In the genomic region with DNA sequence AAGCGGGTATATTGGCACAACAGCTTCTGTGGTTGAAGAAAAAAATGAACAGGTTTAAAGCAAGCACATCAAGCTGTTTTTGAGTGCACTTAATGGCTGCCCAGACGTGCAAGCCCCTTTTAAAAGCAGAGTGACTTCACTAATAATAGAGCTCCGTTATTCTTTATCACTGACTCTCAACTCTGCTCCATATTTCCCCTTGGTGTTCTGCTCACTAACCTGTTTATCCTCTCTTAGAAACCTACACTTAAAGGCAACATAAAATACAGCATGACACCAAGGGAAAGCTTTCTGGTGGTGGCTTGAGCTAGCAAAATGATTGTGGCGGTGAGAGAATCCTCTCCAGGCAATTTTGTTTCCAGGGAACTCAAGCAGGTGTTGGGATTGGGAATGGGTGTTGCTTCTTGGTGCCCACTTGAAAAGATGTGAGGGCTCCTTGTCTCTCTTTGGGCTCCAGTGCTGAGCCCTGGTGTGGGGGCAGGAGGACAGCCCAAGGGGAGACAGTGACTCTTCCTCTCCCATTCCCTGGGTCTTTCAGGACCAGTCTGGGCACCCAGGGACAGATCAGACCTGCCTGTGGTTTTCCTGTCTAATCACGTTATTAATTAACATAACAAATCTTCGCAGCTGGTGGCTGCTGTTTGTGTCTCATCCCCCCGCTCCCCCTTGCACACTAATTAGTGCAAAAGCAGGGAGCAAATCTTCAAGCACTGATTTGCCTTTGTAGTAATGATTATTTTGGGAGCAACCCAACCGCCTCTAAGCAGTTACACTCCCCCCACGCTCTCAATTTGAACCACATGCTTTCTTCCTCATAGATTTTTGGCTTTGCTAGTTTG, we compare ENCODE assay signal across 24 cellular contexts.
DNase-seq lines count a peak whose midpoint lies in the region; ATAC-seq and TF ChIP-seq lines count a peak whose summit lies in the region.
"Had no signal": no experiment of that assay in that cellular context is flagged by ENCODE, and none has a peak within 500 bp of the region (broad histone marks: within the 10 kb centered on the region; RNA-seq: fewer than 3 reads in every experiment).

No MANE protein-coding gene starts in this region.

- peak overlapping the region; percentile 82 for H2AFZ ChIP-seq in OCI-LY7 (ENCODE audit: low read length)
- H2AFZ ChIP-seq in SK-N-SH (ENCODE audit: low read depth) = no peak overlapping the region

- no peak overlapping the region for H3K9ac ChIP-seq in SK-N-SH

- intact Hi-C loops in OCI-LY7 (cut with micrococcal nuclease; ENCODE audit: unreplicated experiment) = no loop called here

- no peaks in the 10 kb centered on the region for H3K9me2 ChIP-seq in OCI-LY7 (ENCODE audit: insufficient read depth, low read length)
- no peaks in the 10 kb centered on the region for H3K9me2 ChIP-seq in SK-N-SH

- TF ChIP-seq EP300 in tibial nerve (IDR thresholded peaks at IDR 0.05) (no peak), SK-N-SH (IDR thresholded peaks at IDR 0.05; ENCODE audit: borderline replicate concordance in 1 of 2, low read depth in 1 of 2, low read length in 1 of 2) (no peak)

- ATAC-seq in lung (ENCODE audit: insufficient read depth, low FRiP score) = no peak
- ATAC-seq in GM18498 (IDR thresholded peaks at IDR 0.05; ENCODE audit: unreplicated experiment) = no peak
- no peak for ATAC-seq in HG03457 (IDR thresholded peaks at IDR 0.05; ENCODE audit: unreplicated experiment)
- ATAC-seq: activated T-helper 17 cell treated with anti-CD3 and anti-CD28 coated beads, Interleukin-2, amount 50 U/mL, for 72 hours; gastrocnemius medialis; left colon; psoas muscle; stimulated activated naive CD8-positive, alpha-beta T cell treated with anti-CD3 and anti-CD28 coated beads, Interleukin-15, Interleukin-2, amounts not matched to agents 100 U/mL and 50 U/mL, for 24 hours had no signal

- 58 to 67% methylated on average over 9 of the region's 9 CpGs for WGBS in lung, 2 donors
- WGBS in tibial nerve, 2 donors = 53 to 57% methylated on average over 9 of the region's 9 CpGs
- WGBS in SK-N-SH (ENCODE audit: low lambda C conversion rate) = 10% methylated on average over 9 of the region's 9 CpGs

- H3K27me3 ChIP-seq in lung (ENCODE audit: control insufficient read depth, insufficient read depth) = peaks cover 3% of the 10 kb centered on the region
- H3K27me3 ChIP-seq in tibial nerve = peaks cover 0 to 3% of the 10 kb centered on the region in 2 donors
- no peaks in the 10 kb centered on the region for H3K27me3 ChIP-seq in SK-N-SH (ENCODE audit: insufficient read depth)
- H3K27me3 ChIP-seq: cardiac muscle cell had no signal

- H3K27ac ChIP-seq in OCI-LY7 (ENCODE audit: low read depth, low read length, poor library complexity, severe bottlenecking) (peak overlapping the region; percentile 77), lung (ENCODE audit: low read depth in 1 of 2, low read length in 1 of 2) (no peak overlapping the region), tibial nerve (no peak overlapping the region), SK-N-SH (ENCODE audit: low read depth in 2 of 2, low read length in 1 of 2) (no peak overlapping the region)
- H3K27ac ChIP-seq: cardiac muscle cell, gastrocnemius medialis, psoas muscle, thoracic aorta had no signal

- H3K9me3 ChIP-seq in OCI-LY7 (ENCODE audit: low read length) (no peaks in the 10 kb centered on the region), lung (ENCODE audit: control insufficient read depth in 2 of 2, insufficient read depth in 1 of 2, low read length in 1 of 2) (no peaks in the 10 kb centered on the region), tibial nerve (no peaks in the 10 kb centered on the region), SK-N-SH (no peaks in the 10 kb centered on the region)
- H3K9me3 ChIP-seq: gastrocnemius medialis, psoas muscle, thoracic aorta had no signal

- CTCF ChIA-PET in OCI-LY7 (lab: Charles Lee; ENCODE audit: unreplicated experiment) = interaction anchor here (0.6 to 2.0 kb wide), 4 partner anchors 10 to 410 kb away, joined by 3 to 11 read pairs (median 4); no protein-coding TSS in a partner anchor
- CTCF ChIA-PET in SK-N-SH (lab: Yijun Ruan, JAX) = interaction anchor here (0.8 to 1.0 kb wide), 3 partner anchors 9 to 514 kb away, joined by 3 read pairs; no protein-coding TSS in a partner anchor

- no peaks in the 10 kb centered on the region; the same call in 1 of the 2 replicates for H3K36me3 ChIP-seq in OCI-LY7 (ENCODE audit: insufficient read depth, low read length)
- no peaks in the 10 kb centered on the region for H3K36me3 ChIP-seq in lung (ENCODE audit: control insufficient read depth in 2 of 2, insufficient read depth in 2 of 2, low read length in 2 of 2)
- H3K36me3 ChIP-seq in tibial nerve = no peaks in the 10 kb centered on the region
- no peaks in the 10 kb centered on the region for H3K36me3 ChIP-seq in SK-N-SH (replicated peaks in 1 of 2; ENCODE audit: control insufficient read depth in 1 of 2, insufficient read depth in 2 of 2, low read length in 1 of 2)
- H3K36me3 ChIP-seq: cardiac muscle cell, gastrocnemius medialis, thoracic aorta had no signal

- peak; percentile 98 for DNase-seq in DMS79 treated with DMSO at 0.1 percent for 48 hours (lab: John Stamatoyannopoulos, UW)
- peak; percentile 76 for DNase-seq in NCI-H1105 treated with DMSO at 0.1 percent for 48 hours (lab: John Stamatoyannopoulos, UW)
- peak; percentile 29 for DNase-seq in OCI-LY7 (ENCODE audit: low spot score)
- peak; percentile 7 for DNase-seq in lung (ENCODE audit: low spot score)
- DNase-seq in tibial nerve (ENCODE audit: low spot score in 2 of 2) = no peak
- no peak for DNase-seq in SK-N-SH
- DNase-seq: activated CD4-positive, alpha-beta memory T cell treated with anti-CD3 and anti-CD28 coated beads for 36 hours; activated CD8-positive, alpha-beta memory T cell treated with anti-CD3 and anti-CD28 coated beads, Interleukin-2, amount 50 U/mL, for 4 hours; amygdala; CD4-positive, CD25-positive, alpha-beta regulatory T cell; endodermal cell; gastrocnemius medialis; left colon; mesenchymal stem cell; NCI-H1092 treated with DMSO at 0.1 percent for 48 hours; NCI-H2081 treated with DMSO at 0.1 percent for 48 hours; psoas muscle; RPMI8226; stimulated activated naive CD8-positive, alpha-beta T cell treated with anti-CD3 and anti-CD28 coated beads, Interleukin-15, Interleukin-2, amounts not matched to agents 100 U/mL and 50 U/mL, for 24 hours had no signal

- BruUV-seq in OCI-LY7 (replicated peaks; lab: Mats Ljungman, UMichigan) = no TSS peak

- no peaks in the 10 kb centered on the region for H4K20me1 ChIP-seq in OCI-LY7 (ENCODE audit: insufficient read depth, low read length)
- no peaks in the 10 kb centered on the region for H4K20me1 ChIP-seq in SK-N-SH (ENCODE audit: insufficient read depth)

- no peak for TF ChIP-seq POLR2A in tibial nerve (IDR thresholded peaks at IDR 0.05)

- POLR2A ChIA-PET in OCI-LY7 (lab: Charles Lee) (interaction anchor here (0.5 to 3.7 kb wide), 10 partner anchors 10 to 457 kb away, joined by 3 to 48 read pairs (median 4); no protein-coding TSS in a partner anchor), SK-N-SH (lab: Yijun Ruan, JAX) (no interaction called here)

- H3K4me1 ChIP-seq in OCI-LY7 (ENCODE audit: insufficient read depth, low read length, poor library complexity, severe bottlenecking) = peaks cover 64% of the 10 kb centered on the region
- H3K4me1 ChIP-seq in lung (ENCODE audit: control insufficient read depth in 2 of 2, insufficient read depth in 2 of 2, low read length in 2 of 2) = no peaks in the 10 kb centered on the region
- H3K4me1 ChIP-seq in tibial nerve = no peaks in the 10 kb centered on the region
- peaks cover 0 to 4% of the 10 kb centered on the region in 2 experiments; a peak in 1 of 4 replicates for H3K4me1 ChIP-seq in SK-N-SH (ENCODE audit: control insufficient read depth in 1 of 2, insufficient read depth in 2 of 2, low read depth in 1 of 2, low read length in 1 of 2)
- H3K4me1 ChIP-seq: gastrocnemius medialis, psoas muscle had no signal

- H3K79me2 ChIP-seq in OCI-LY7 (ENCODE audit: insufficient read depth, low read depth, low read length) (no peaks in the 10 kb centered on the region), SK-N-SH (ENCODE audit: insufficient read depth) (no peaks in the 10 kb centered on the region)

- H3K4me3 ChIP-seq in OCI-LY7 (ENCODE audit: low read depth, low read length, poor library complexity, severe bottlenecking) = peak overlapping the region; percentile 17
- no peak overlapping the region for H3K4me3 ChIP-seq in lung
- no peak overlapping the region for H3K4me3 ChIP-seq in tibial nerve
- no peak overlapping the region for H3K4me3 ChIP-seq in SK-N-SH (ENCODE audit: low read depth in 2 of 2, low read length in 1 of 2)
- H3K4me3 ChIP-seq: cardiac muscle cell, gastrocnemius medialis, psoas muscle, thoracic aorta had no signal

- no peaks in the 10 kb centered on the region for H3F3A ChIP-seq in SK-N-SH (replicated peaks; ENCODE audit: insufficient read depth)

- H3K4me2 ChIP-seq in OCI-LY7 (ENCODE audit: low read length) = peak overlapping the region; percentile 68
- no peak overlapping the region for H3K4me2 ChIP-seq in SK-N-SH

- TF ChIP-seq CTCF in OCI-LY7 (conservative IDR thresholded peaks at IDR 0.05; ENCODE audit: low read length) (no peak), lung (IDR thresholded peaks at IDR 0.05; ENCODE audit: control extremely low read depth, extremely low read depth) (no peak), tibial nerve (IDR thresholded peaks at IDR 0.05) (no peak), SK-N-SH (IDR thresholded peaks at IDR 0.05) (no peak)

- TF ChIP-seq RAD21 in SK-N-SH (IDR thresholded peaks at IDR 0.05; ENCODE audit: low read length) = no peak

TF ChIP-seq in SK-N-SH, 30 proteins besides CTCF, POLR2A, EP300 and RAD21 (continues in another document):
- TF ChIP-seq NRF1 (IDR thresholded peaks at IDR 0.05; ENCODE audit: low read depth, low read length) = no peak
- no peak for TF ChIP-seq EZH2phosphoT487 (IDR thresholded peaks at IDR 0.05; ENCODE audit: borderline replicate concordance, low read depth)
- TF ChIP-seq CHD2 (IDR thresholded peaks at IDR 0.05; ENCODE audit: low read length, partially characterized antibody) = no peak
- no peak for TF ChIP-seq GABPA (IDR thresholded peaks at IDR 0.05; ENCODE audit: low read depth)

Comparison
In these comparisons a context has a peak if more than half of its experiments do, and no peak if none do; other contexts are left out.
1. DNase-seq: peak in DMS79 treated with DMSO at 0.1 percent for 48 hours (single experiment), NCI-H1105 treated with DMSO at 0.1 percent for 48 hours (single experiment), OCI-LY7 (single experiment) and lung (single experiment); none in tibial nerve (0 of 2) and SK-N-SH (single experiment).